Comparison of ENCODE assay signal across 1 cellular context in the genomic region with DNA sequence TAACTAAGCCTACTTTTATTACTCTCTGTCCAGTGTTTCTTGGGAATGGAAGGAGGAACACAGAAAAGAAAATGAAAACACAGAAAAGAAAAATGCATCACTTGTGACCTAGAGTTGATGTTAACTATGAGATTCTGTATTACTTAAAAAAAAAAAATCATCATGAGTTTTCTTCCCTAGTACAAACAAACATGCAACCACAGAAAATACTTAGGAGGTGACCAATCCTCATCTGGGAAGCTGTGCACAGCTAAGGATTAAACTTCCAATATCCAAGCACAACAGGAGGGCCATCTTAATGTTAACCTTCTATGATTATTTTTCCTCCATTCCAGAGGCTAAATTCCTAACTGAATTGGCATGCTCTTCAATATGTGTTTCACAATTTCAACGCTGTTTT.
TF ChIP-seq lines count a peak whose summit lies in the region.

No MANE protein-coding gene starts in this region.

TF ChIP-seq in IMR-90, 13 proteins besides CTCF, POLR2A, EP300 and RAD21:
- TF ChIP-seq RFX5 (IDR thresholded peaks at IDR 0.05; ENCODE audit: low read depth, low read length) (no peak), MAZ (IDR thresholded peaks at IDR 0.05; ENCODE audit: borderline replicate concordance, low read depth, low read length) (no peak), CHD1 (IDR thresholded peaks at IDR 0.05; ENCODE audit: low read depth, low read length) (no peak), BHLHE40 (IDR thresholded peaks at IDR 0.05; ENCODE audit: low read depth, low read length) (no peak), CEBPB (IDR thresholded peaks at IDR 0.05; ENCODE audit: low read depth, low read length) (peak; percentile 57; the same call in 1 of the 2 replicates), ELK1 (IDR thresholded peaks at IDR 0.05; ENCODE audit: borderline replicate concordance, low read depth, low read length) (no peak), MAFK (IDR thresholded peaks at IDR 0.05; ENCODE audit: low read depth, low read length) (no peak), NFE2L2 (IDR thresholded peaks at IDR 0.05; ENCODE audit: low read depth, low read length) (no peak), FOS (IDR thresholded peaks at IDR 0.05; ENCODE audit: low read depth, low read length) (peak; percentile 66), SMC3 (IDR thresholded peaks at IDR 0.05; ENCODE audit: low read depth, low read length) (no peak), RCOR1 (IDR thresholded peaks at IDR 0.05; ENCODE audit: insufficient replicate concordance, low read length) (no peak), MXI1 (IDR thresholded peaks at IDR 0.05; ENCODE audit: borderline replicate concordance, low read depth, low read length) (no peak)
- TF ChIP-seq, protein P1, sequence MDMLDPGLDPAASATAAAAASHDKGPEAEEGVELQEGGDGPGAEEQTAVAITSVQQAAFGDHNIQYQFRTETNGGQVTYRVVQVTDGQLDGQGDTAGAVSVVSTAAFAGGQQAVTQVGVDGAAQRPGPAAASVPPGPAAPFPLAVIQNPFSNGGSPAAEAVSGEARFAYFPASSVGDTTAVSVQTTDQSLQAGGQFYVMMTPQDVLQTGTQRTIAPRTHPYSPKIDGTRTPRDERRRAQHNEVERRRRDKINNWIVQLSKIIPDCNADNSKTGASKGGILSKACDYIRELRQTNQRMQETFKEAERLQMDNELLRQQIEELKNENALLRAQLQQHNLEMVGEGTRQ (IDR thresholded peaks at IDR 0.05; ENCODE audit: low read depth, low read length) = no peak
